In the genomic region with DNA sequence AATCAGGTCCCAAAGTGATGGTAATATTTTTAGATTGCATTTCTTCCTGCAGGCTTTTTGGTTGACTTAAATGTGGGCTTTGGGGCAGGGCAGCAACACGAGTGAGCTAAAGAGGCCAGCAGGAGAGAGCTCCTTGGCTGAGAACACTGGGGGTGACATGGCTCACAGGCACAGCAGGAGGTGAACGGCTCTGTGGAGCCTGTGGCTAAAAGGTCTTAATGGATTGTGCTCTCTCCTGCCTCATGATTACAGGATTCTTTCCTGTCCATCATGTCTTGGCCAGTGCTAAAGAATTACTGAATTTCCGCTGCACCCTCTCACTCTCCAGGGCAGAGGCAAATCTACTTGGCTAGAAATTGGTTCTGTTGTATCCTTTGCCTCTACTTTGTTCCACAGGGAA, we compare ENCODE assay signal across 22 cellular contexts.
"Had no signal": no experiment of that assay in that cellular context is flagged by ENCODE, and none has a peak within 500 bp of the region (broad histone marks: within the 10 kb centered on the region; RNA-seq: fewer than 3 reads in every experiment).

No MANE protein-coding gene starts in this region.

- H3K4me3 Mint-ChIP-seq: activated CD8-positive, alpha-beta T cell treated with anti-CD3 and anti-CD28 coated beads for 36 hours; activated naive CD4-positive, alpha-beta T cell treated with anti-CD3 and anti-CD28 coated beads, Interleukin-2, amount 10 ng/mL, durations not matched to agents 7 days and 5 days; activated naive CD8-positive, alpha-beta T cell treated with anti-CD3 and anti-CD28 coated beads for 36 hours; activated T-cell treated with anti-CD3 and anti-CD28 coated beads, Interleukin-2, amount 50 U/mL, for 72 hours; T-cell had no signal

- H3K27ac Mint-ChIP-seq: activated CD8-positive, alpha-beta T cell treated with anti-CD3 and anti-CD28 coated beads for 36 hours; activated naive CD4-positive, alpha-beta T cell treated with anti-CD3 and anti-CD28 coated beads, Interleukin-2, amount 10 ng/mL, durations not matched to agents 7 days and 5 days; activated naive CD8-positive, alpha-beta T cell treated with anti-CD3 and anti-CD28 coated beads for 36 hours; activated T-cell treated with anti-CD3 and anti-CD28 coated beads, Interleukin-2, amount 50 U/mL, for 72 hours; activated T-helper 2 cell treated with anti-CD3 and anti-CD28 coated beads, Interferon-gamma antibody, Interleukin-2, Interleukin-4, amounts not matched to agents 10 μg/mL and 5 μg/mL and 100 μg/mL, durations not matched to agents 14 hours and 24 hours and 36 hours; T-cell had no signal

- H3K36me3 Mint-ChIP-seq: activated naive CD4-positive, alpha-beta T cell treated with anti-CD3 and anti-CD28 coated beads, Interleukin-2, amount 10 ng/mL, durations not matched to agents 7 days and 5 days; activated naive CD8-positive, alpha-beta T cell treated with anti-CD3 and anti-CD28 coated beads for 36 hours; T-cell had no signal

- DNase-seq: activated CD4-positive, alpha-beta T cell treated with anti-CD3 and anti-CD28 coated beads for 4 hours; activated CD8-positive, alpha-beta memory T cell treated with anti-CD3 and anti-CD28 coated beads, Interleukin-2, amount 50 U/mL, for 4 hours; activated CD8-positive, alpha-beta T cell treated with anti-CD3 and anti-CD28 coated beads for 36 hours; activated gamma-delta T cell treated with Interleukin-2 at 50 U/mL for 16 hours; activated naive CD4-positive, alpha-beta T cell treated with anti-CD3 and anti-CD28 coated beads, Interleukin-2, amount 10 ng/mL, durations not matched to agents 7 days and 5 days; activated naive CD8-positive, alpha-beta T cell treated with anti-CD3 and anti-CD28 coated beads for 36 hours; activated T-cell treated with anti-CD3 and anti-CD28 coated beads, Interleukin-2, amount 50 U/mL, for 72 hours; Kasumi-1; NCI-H1930; NCI-H2171; NCI-H2227 treated with DMSO at 0.1 percent for 48 hours; NCI-H446 treated with DMSO at 0.1 percent for 48 hours; NCI-H526 treated with DMSO at 0.1 percent for 48 hours; NCI-H82; SIG-M5; T-cell; T-helper 2 cell; T1000 had no signal

- H3K27me3 Mint-ChIP-seq: activated naive CD4-positive, alpha-beta T cell treated with anti-CD3 and anti-CD28 coated beads, Interleukin-2, amount 10 ng/mL, durations not matched to agents 7 days and 5 days had no signal

- H3K9me3 Mint-ChIP-seq: activated CD8-positive, alpha-beta T cell treated with anti-CD3 and anti-CD28 coated beads for 36 hours; activated naive CD4-positive, alpha-beta T cell treated with anti-CD3 and anti-CD28 coated beads, Interleukin-2, amount 10 ng/mL, durations not matched to agents 7 days and 5 days; activated naive CD8-positive, alpha-beta T cell treated with anti-CD3 and anti-CD28 coated beads for 36 hours; activated T-helper 2 cell treated with anti-CD3 and anti-CD28 coated beads, Interferon-gamma antibody, Interleukin-2, Interleukin-4, amounts not matched to agents 10 μg/mL and 5 μg/mL and 100 μg/mL, durations not matched to agents 14 hours and 24 hours and 36 hours had no signal

- ATAC-seq: activated CD4-positive, CD25-positive, alpha-beta regulatory T cell treated with anti-CD3 and anti-CD28 coated beads, Interleukin-2, amount 50 U/mL, for 24 hours; activated CD8-positive, alpha-beta T cell treated with anti-CD3 and anti-CD28 coated beads for 36 hours; activated T-cell treated with anti-CD3 and anti-CD28 coated beads, Interleukin-2, amount 50 U/mL, for 72 hours; T-cell had no signal

- H3K27ac ChIP-seq: breast epithelium, VCaP had no signal

- H3K27me3 ChIP-seq: breast epithelium had no signal

- H3K4me1 Mint-ChIP-seq: activated naive CD4-positive, alpha-beta T cell treated with anti-CD3 and anti-CD28 coated beads, Interleukin-2, amount 10 ng/mL, durations not matched to agents 7 days and 5 days; activated naive CD8-positive, alpha-beta T cell treated with anti-CD3 and anti-CD28 coated beads for 36 hours; T-cell had no signal

- H3K4me1 ChIP-seq: breast epithelium had no signal

- H3K4me3 ChIP-seq: breast epithelium had no signal

- H3K36me3 ChIP-seq: breast epithelium had no signal
